Comparison of ENCODE assay signal across 1 cellular context in genomic region chr14:94175403-94176146, GRCh38.
TF ChIP-seq lines count a peak whose summit lies in the region.

No MANE protein-coding gene starts in this region.

TF ChIP-seq in GM12878, 131 proteins besides CTCF, POLR2A, EP300 and RAD21 (continued from another document):
- no peak for TF ChIP-seq ZBTB4 (CRISPR knock-in tag; IDR thresholded peaks at IDR 0.05)
- no peak for TF ChIP-seq MEF2B (IDR thresholded peaks at IDR 0.05; ENCODE audit: partially characterized antibody, poor library complexity, severe bottlenecking)
- TF ChIP-seq KAT2A (conservative IDR thresholded peaks at IDR 0.05; ENCODE audit: control insufficient read depth, low read depth, low read length), result no peak
- no peak for TF ChIP-seq SMAD5 (IDR thresholded peaks at IDR 0.05; ENCODE audit: low read depth)
- no peak for TF ChIP-seq HDGF (IDR thresholded peaks at IDR 0.05)
- TF ChIP-seq ZNF592 (IDR thresholded peaks at IDR 0.05), result no peak
- 0 out of 2 replicates have a peak, but pooled peaks have one; percentile 24 for TF ChIP-seq BMI1 (IDR thresholded peaks at IDR 0.05; ENCODE audit: borderline replicate concordance)
